In genomic region chr14:105474478-105475268, GRCh38 we compare ENCODE assay signal across 8 cellular contexts. TPM values are rescaled to one million over a fixed set of nuclear protein-coding genes. Genes with fewer than 3 reads are reported as not detected.
DNase-seq lines count a peak whose midpoint lies in the region; ATAC-seq and TF ChIP-seq lines count a peak whose summit lies in the region.

A gene with protein sequence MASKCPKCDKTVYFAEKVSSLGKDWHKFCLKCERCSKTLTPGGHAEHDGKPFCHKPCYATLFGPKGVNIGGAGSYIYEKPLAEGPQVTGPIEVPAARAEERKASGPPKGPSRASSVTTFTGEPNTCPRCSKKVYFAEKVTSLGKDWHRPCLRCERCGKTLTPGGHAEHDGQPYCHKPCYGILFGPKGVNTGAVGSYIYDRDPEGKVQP (plus strand): TSS chr14:105474821. CDS start chr14:105474863, 42 bp downstream.

- H3K9me3 Mint-ChIP-seq in GM23338, result no peaks in the 10 kb centered on the region
- peaks cover 2 to 4% of the 10 kb centered on the region in 2 donors for H3K9me3 Mint-ChIP-seq in stimulated activated naive B cell treated with anti-CD40 and anti-IgM and Interleukin-4, amounts not matched to agents 10 μg/mL and 1 μg/mL and 100 μg/mL, for 72 hours

- H3K4me1 Mint-ChIP-seq in GM23338, result peaks cover 9% of the 10 kb centered on the region
- peaks cover 20 to 34% of the 10 kb centered on the region in 2 donors for H3K4me1 Mint-ChIP-seq in stimulated activated naive B cell treated with anti-CD40 and anti-IgM and Interleukin-4, amounts not matched to agents 10 μg/mL and 1 μg/mL and 100 μg/mL, for 72 hours

- no peaks in the 10 kb centered on the region for H3K36me3 ChIP-seq in GM23338 (ENCODE audit: insufficient read depth)

- H3K27ac ChIP-seq in GM23338 (ENCODE audit: low read depth) (no peak within 1 kb of the TSS), layer of hippocampus (ENCODE audit: low read depth, low read length) (peak within 1 kb of the TSS; percentile 89)

- ATAC-seq in GM23338 (peak; percentile 0; the same call in 2 of the 3 replicates), HG03108 (IDR thresholded peaks at IDR 0.05; ENCODE audit: unreplicated experiment) (no peak)
- peak; percentile 33 to 41 for ATAC-seq in stimulated activated naive B cell treated with anti-CD40 and anti-IgM and Interleukin-4, amounts not matched to agents 10 μg/mL and 1 μg/mL and 100 μg/mL, for 72 hours (replicated peaks)

- peak within 1 kb of the TSS; percentile 59; the same call in 2 of the 3 replicates for H3K4me3 Mint-ChIP-seq in GM23338
- H3K4me3 Mint-ChIP-seq in stimulated activated naive B cell treated with anti-CD40 and anti-IgM and Interleukin-4, amounts not matched to agents 10 μg/mL and 1 μg/mL and 100 μg/mL, for 72 hours, result peak within 1 kb of the TSS; percentile 66 to 71

- peak within 1 kb of the TSS; percentile 88 for H2AFZ ChIP-seq in GM23338

- peaks cover 18% of the 10 kb centered on the region; the same call in 1 of the 2 replicates for H3K4me1 ChIP-seq in GM23338 (ENCODE audit: insufficient read depth)

- no peak for TF ChIP-seq CTCF in GM23338 (conservative IDR thresholded peaks at IDR 0.05; ENCODE audit: low read depth in 2 of 2)
- TF ChIP-seq CTCF in choroid plexus epithelial cell (conservative IDR thresholded peaks at IDR 0.05; ENCODE audit: low read depth, low read length), result no peak

- peak within 1 kb of the TSS; percentile 70 for H3K4me3 ChIP-seq in GM23338
- H3K4me3 ChIP-seq in choroid plexus epithelial cell (ENCODE audit: low read depth, low read length), result peak within 1 kb of the TSS; percentile 63

- no peaks in the 10 kb centered on the region for H3K36me3 Mint-ChIP-seq in GM23338 (ENCODE audit: low read depth)
- peaks cover 6 to 9% of the 10 kb centered on the region in 2 donors for H3K36me3 Mint-ChIP-seq in stimulated activated naive B cell treated with anti-CD40 and anti-IgM and Interleukin-4, amounts not matched to agents 10 μg/mL and 1 μg/mL and 100 μg/mL, for 72 hours

- H3K27me3 ChIP-seq in GM23338 (ENCODE audit: insufficient read depth) (peaks cover 49% of the 10 kb centered on the region), layer of hippocampus (ENCODE audit: control insufficient read depth, insufficient read depth, low read length) (peaks cover 2% of the 10 kb centered on the region)

- no peaks in the 10 kb centered on the region; the same call in 1 of the 2 replicates for H4K20me1 ChIP-seq in GM23338 (replicated peaks; ENCODE audit: insufficient read depth)

- peaks cover 46% of the 10 kb centered on the region for H3K27me3 Mint-ChIP-seq in GM23338 (ENCODE audit: insufficient read depth, low read depth, poor library complexity)
- peaks cover 14 to 17% of the 10 kb centered on the region in 2 donors for H3K27me3 Mint-ChIP-seq in stimulated activated naive B cell treated with anti-CD40 and anti-IgM and Interleukin-4, amounts not matched to agents 10 μg/mL and 1 μg/mL and 100 μg/mL, for 72 hours

- DNase-seq in AG20443 (ENCODE audit: low spot score) (peak; percentile 92), GM23338 (ENCODE audit: low spot score) (peak; percentile 62), RPMI7951 (ENCODE audit: low read depth) (peak; percentile 48), choroid plexus epithelial cell (ENCODE audit: low read depth) (no peak), OCI-M2 (lab: John Stamatoyannopoulos, UW; ENCODE audit: unreplicated experiment) (no peak)
- no peak for DNase-seq in stimulated activated naive B cell treated with anti-CD40 and anti-IgM and Interleukin-4, amounts not matched to agents 10 μg/mL and 1 μg/mL and 100 μg/mL, for 72 hours

- peak within 1 kb of the TSS; percentile 84 for H3K4me2 ChIP-seq in GM23338

- no peaks in the 10 kb centered on the region for H3K9me2 ChIP-seq in GM23338 (ENCODE audit: insufficient read depth)

- no peaks in the 10 kb centered on the region for H3K79me2 ChIP-seq in GM23338 (replicated peaks; ENCODE audit: insufficient read depth)

- H3F3A ChIP-seq in GM23338 (replicated peaks; ENCODE audit: low read depth), result peaks cover 9% of the 10 kb centered on the region; the same call in 1 of the 2 replicates

- H3K27ac Mint-ChIP-seq in GM23338, result no peak within 1 kb of the TSS
- H3K27ac Mint-ChIP-seq in stimulated activated naive B cell treated with anti-CD40 and anti-IgM and Interleukin-4, amounts not matched to agents 10 μg/mL and 1 μg/mL and 100 μg/mL, for 72 hours, result no peak within 1 kb of the TSS

TF ChIP-seq in GM23338, 12 proteins besides CTCF, POLR2A, EP300 and RAD21:
- TF ChIP-seq EZH2 (IDR thresholded peaks at IDR 0.05; ENCODE audit: low read depth, unreplicated experiment) (peak; percentile 41), ZNF462 (CRISPR knock-in tag; IDR thresholded peaks at IDR 0.05) (no peak), POLR2AphosphoS5 (IDR thresholded peaks at IDR 0.05; ENCODE audit: low read depth) (no peak), CREB1 (CRISPR knock-in tag; IDR thresholded peaks at IDR 0.05; ENCODE audit: low read depth) (no peak), STAT1 (IDR thresholded peaks at IDR 0.05; ENCODE audit: unreplicated experiment) (no peak), EZH2phosphoT487 (IDR thresholded peaks at IDR 0.05; ENCODE audit: unreplicated experiment) (peak; percentile 15), NANOG (IDR thresholded peaks at IDR 0.05; ENCODE audit: borderline replicate concordance) (no peak), JUNB (IDR thresholded peaks at IDR 0.05; ENCODE audit: unreplicated experiment) (no peak)

RNA-seq across cellular contexts. Expression of the gene that starts here (rescaled TPM):
- total RNA-seq in GM23338 (2014; rRNA removed; shearing (Covaris generic)), result 3.4 and 5.0 TPM in 2 replicates
- polyA plus RNA-seq in GM23338 (2016; fragmentation: Nextera tagmentation; extraction: Ambion mirVana), result 9.6 and 12.3 TPM in 2 replicates
- 120 and 146 TPM in 2 replicates for total RNA-seq in RPMI7951 (2014; rRNA removed; shearing (Covaris generic))

Comparison
In these comparisons a context has a peak if more than half of its experiments do, and no peak if none do; other contexts are left out.
1. RNA of the gene that starts here (total RNA-seq): 120 to 146 TPM in RPMI7951; 3.4 to 5.0 TPM in GM23338; every median in the first group is over 10 times any median in the second.
2. DNase-seq: peak in AG20443 (single experiment), GM23338 (single experiment) and RPMI7951 (single experiment); none in choroid plexus epithelial cell (single experiment), stimulated activated naive B cell treated with anti-CD40 and anti-IgM and Interleukin-4, amounts not matched to agents 10 μg/mL and 1 μg/mL and 100 μg/mL, for 72 hours (single experiment) and OCI-M2 (single experiment).